1 cellular context compared by ENCODE assay signal in the genomic region with DNA sequence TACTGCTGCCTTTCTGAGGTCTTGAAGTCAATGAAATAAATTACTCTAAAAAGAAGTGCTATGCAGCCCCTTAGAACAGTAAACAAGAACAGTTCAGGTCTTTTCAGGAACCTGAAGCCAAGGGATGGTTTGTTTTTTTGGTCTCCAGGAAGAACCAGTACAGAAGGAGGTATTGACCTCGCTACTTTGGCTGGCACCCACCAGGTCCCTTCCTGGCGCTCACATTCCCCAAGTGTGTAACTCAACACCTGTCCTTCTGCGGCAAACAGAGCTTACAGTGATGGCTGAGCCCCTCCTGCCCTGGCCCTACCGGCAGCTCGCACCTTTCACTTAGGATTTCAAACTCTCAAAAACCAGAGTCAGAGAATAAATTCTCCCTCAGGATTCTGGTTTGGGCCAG.
TF ChIP-seq lines count a peak whose summit lies in the region.

No MANE protein-coding gene starts in this region.

TF ChIP-seq in GM23338, 12 proteins besides CTCF, POLR2A, EP300 and RAD21 (continued from another document):
- TF ChIP-seq, protein P1, sequence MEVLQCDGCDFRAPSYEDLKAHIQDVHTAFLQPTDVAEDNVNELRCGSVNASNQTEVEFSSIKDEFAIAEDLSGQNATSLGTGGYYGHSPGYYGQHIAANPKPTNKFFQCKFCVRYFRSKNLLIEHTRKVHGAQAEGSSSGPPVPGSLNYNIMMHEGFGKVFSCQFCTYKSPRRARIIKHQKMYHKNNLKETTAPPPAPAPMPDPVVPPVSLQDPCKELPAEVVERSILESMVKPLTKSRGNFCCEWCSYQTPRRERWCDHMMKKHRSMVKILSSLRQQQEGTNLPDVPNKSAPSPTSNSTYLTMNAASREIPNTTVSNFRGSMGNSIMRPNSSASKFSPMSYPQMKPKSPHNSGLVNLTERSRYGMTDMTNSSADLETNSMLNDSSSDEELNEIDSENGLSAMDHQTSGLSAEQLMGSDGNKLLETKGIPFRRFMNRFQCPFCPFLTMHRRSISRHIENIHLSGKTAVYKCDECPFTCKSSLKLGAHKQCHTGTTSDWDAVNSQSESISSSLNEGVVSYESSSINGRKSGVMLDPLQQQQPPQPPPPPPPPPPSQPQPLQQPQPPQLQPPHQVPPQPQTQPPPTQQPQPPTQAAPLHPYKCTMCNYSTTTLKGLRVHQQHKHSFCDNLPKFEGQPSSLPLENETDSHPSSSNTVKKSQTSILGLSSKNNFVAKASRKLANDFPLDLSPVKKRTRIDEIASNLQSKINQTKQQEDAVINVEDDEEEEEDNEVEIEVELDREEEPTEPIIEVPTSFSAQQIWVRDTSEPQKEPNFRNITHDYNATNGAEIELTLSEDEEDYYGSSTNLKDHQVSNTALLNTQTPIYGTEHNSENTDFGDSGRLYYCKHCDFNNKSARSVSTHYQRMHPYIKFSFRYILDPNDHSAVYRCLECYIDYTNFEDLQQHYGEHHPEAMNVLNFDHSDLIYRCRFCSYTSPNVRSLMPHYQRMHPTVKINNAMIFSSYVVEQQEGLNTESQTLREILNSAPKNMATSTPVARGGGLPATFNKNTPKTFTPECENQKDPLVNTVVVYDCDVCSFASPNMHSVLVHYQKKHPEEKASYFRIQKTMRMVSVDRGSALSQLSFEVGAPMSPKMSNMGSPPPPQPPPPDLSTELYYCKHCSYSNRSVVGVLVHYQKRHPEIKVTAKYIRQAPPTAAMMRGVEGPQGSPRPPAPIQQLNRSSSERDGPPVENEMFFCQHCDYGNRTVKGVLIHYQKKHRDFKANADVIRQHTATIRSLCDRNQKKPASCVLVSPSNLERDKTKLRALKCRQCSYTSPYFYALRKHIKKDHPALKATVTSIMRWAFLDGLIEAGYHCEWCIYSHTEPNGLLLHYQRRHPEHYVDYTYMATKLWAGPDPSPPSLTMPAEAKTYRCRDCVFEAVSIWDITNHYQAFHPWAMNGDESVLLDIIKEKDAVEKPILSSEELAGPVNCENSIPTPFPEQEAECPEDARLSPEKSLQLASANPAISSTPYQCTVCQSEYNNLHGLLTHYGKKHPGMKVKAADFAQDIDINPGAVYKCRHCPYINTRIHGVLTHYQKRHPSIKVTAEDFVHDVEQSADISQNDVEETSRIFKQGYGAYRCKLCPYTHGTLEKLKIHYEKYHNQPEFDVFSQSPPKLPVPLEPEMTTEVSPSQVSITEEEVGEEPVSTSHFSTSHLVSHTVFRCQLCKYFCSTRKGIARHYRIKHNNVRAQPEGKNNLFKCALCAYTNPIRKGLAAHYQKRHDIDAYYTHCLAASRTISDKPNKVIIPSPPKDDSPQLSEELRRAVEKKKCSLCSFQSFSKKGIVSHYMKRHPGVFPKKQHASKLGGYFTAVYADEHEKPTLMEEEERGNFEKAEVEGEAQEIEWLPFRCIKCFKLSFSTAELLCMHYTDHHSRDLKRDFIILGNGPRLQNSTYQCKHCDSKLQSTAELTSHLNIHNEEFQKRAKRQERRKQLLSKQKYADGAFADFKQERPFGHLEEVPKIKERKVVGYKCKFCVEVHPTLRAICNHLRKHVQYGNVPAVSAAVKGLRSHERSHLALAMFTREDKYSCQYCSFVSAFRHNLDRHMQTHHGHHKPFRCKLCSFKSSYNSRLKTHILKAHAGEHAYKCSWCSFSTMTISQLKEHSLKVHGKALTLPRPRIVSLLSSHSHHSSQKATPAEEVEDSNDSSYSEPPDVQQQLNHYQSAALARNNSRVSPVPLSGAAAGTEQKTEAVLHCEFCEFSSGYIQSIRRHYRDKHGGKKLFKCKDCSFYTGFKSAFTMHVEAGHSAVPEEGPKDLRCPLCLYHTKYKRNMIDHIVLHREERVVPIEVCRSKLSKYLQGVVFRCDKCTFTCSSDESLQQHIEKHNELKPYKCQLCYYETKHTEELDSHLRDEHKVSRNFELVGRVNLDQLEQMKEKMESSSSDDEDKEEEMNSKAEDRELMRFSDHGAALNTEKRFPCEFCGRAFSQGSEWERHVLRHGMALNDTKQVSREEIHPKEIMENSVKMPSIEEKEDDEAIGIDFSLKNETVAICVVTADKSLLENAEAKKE (CRISPR knock-in tag; IDR thresholded peaks at IDR 0.05) = no peak
- TF ChIP-seq, protein P2, sequence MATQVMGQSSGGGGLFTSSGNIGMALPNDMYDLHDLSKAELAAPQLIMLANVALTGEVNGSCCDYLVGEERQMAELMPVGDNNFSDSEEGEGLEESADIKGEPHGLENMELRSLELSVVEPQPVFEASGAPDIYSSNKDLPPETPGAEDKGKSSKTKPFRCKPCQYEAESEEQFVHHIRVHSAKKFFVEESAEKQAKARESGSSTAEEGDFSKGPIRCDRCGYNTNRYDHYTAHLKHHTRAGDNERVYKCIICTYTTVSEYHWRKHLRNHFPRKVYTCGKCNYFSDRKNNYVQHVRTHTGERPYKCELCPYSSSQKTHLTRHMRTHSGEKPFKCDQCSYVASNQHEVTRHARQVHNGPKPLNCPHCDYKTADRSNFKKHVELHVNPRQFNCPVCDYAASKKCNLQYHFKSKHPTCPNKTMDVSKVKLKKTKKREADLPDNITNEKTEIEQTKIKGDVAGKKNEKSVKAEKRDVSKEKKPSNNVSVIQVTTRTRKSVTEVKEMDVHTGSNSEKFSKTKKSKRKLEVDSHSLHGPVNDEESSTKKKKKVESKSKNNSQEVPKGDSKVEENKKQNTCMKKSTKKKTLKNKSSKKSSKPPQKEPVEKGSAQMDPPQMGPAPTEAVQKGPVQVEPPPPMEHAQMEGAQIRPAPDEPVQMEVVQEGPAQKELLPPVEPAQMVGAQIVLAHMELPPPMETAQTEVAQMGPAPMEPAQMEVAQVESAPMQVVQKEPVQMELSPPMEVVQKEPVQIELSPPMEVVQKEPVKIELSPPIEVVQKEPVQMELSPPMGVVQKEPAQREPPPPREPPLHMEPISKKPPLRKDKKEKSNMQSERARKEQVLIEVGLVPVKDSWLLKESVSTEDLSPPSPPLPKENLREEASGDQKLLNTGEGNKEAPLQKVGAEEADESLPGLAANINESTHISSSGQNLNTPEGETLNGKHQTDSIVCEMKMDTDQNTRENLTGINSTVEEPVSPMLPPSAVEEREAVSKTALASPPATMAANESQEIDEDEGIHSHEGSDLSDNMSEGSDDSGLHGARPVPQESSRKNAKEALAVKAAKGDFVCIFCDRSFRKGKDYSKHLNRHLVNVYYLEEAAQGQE (IDR thresholded peaks at IDR 0.05; ENCODE audit: unreplicated experiment) = no peak
- TF ChIP-seq ZNF331 (CRISPR knock-in tag; IDR thresholded peaks at IDR 0.05; ENCODE audit: low read depth) (no peak), EZH2phosphoT487 (IDR thresholded peaks at IDR 0.05; ENCODE audit: unreplicated experiment) (no peak), ZNF114 (CRISPR knock-in tag; IDR thresholded peaks at IDR 0.05) (no peak), NANOG (IDR thresholded peaks at IDR 0.05; ENCODE audit: borderline replicate concordance) (no peak)
- TF ChIP-seq, protein P3, sequence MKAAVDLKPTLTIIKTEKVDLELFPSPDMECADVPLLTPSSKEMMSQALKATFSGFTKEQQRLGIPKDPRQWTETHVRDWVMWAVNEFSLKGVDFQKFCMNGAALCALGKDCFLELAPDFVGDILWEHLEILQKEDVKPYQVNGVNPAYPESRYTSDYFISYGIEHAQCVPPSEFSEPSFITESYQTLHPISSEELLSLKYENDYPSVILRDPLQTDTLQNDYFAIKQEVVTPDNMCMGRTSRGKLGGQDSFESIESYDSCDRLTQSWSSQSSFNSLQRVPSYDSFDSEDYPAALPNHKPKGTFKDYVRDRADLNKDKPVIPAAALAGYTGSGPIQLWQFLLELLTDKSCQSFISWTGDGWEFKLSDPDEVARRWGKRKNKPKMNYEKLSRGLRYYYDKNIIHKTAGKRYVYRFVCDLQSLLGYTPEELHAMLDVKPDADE (IDR thresholded peaks at IDR 0.05) = no peak
